Comparison of ENCODE assay signal across 3 cellular contexts in genomic region chr12:22042981-22043669, GRCh38.
TF ChIP-seq lines count a peak whose summit lies in the region.

No MANE protein-coding gene starts in this region.

TF ChIP-seq in SK-N-SH, 30 proteins besides CTCF, POLR2A, EP300 and RAD21 (continued from another document):
- TF ChIP-seq PBX3 (IDR thresholded peaks at IDR 0.05) (no peak), FOXM1 (IDR thresholded peaks at IDR 0.05; ENCODE audit: low read depth) (no peak), GABPA (IDR thresholded peaks at IDR 0.05; ENCODE audit: low read depth) (no peak), FOXJ3 (CRISPR knock-in tag; IDR thresholded peaks at IDR 0.05) (no peak), ELF1 (IDR thresholded peaks at IDR 0.05) (no peak)

TF ChIP-seq in SK-N-SH treated with all-trans-retinoic acid at 6 μM for 48 hours, 23 proteins besides CTCF, POLR2A, EP300 and RAD21 (continued from another document):
- TF ChIP-seq CSRNP3 (CRISPR knock-in tag; IDR thresholded peaks at IDR 0.05) (no peak), ZNF565 (CRISPR knock-in tag; conservative IDR thresholded peaks at IDR 0.05; ENCODE audit: low read depth) (no peak), CREB5 (CRISPR knock-in tag; IDR thresholded peaks at IDR 0.05; ENCODE audit: low read depth) (no peak), POU6F1 (CRISPR knock-in tag; IDR thresholded peaks at IDR 0.05; ENCODE audit: borderline replicate concordance, low read depth) (no peak), PATZ1 (CRISPR knock-in tag; IDR thresholded peaks at IDR 0.05; ENCODE audit: borderline replicate concordance) (no peak), PPARA (CRISPR knock-in tag; IDR thresholded peaks at IDR 0.05; ENCODE audit: borderline replicate concordance) (no peak), OSR1 (CRISPR knock-in tag; IDR thresholded peaks at IDR 0.05) (no peak), ZFP30 (CRISPR knock-in tag; IDR thresholded peaks at IDR 0.05) (no peak), ZC3H10 (CRISPR knock-in tag; IDR thresholded peaks at IDR 0.05) (no peak), TOX (CRISPR knock-in tag; IDR thresholded peaks at IDR 0.05; ENCODE audit: borderline replicate concordance) (no peak), SNAI2 (CRISPR knock-in tag; IDR thresholded peaks at IDR 0.05) (no peak), ZNF70 (CRISPR knock-in tag; IDR thresholded peaks at IDR 0.05) (no peak)

TF ChIP-seq in WTC11, 78 proteins besides CTCF, POLR2A, EP300 and RAD21 (continued from another document):
- no peak for TF ChIP-seq ZNF281 (CRISPR knock-in tag; IDR thresholded peaks at IDR 0.05)
- TF ChIP-seq IRF2 (CRISPR knock-in tag; IDR thresholded peaks at IDR 0.05; ENCODE audit: borderline replicate concordance, low read depth) = no peak
- TF ChIP-seq CREM (CRISPR knock-in tag; IDR thresholded peaks at IDR 0.05) = no peak
- no peak for TF ChIP-seq KAT7 (CRISPR knock-in tag; IDR thresholded peaks at IDR 0.05; ENCODE audit: borderline replicate concordance)
- no peak for TF ChIP-seq NFE2L1 (CRISPR knock-in tag; IDR thresholded peaks at IDR 0.05)
- no peak for TF ChIP-seq ZNF232 (CRISPR knock-in tag; IDR thresholded peaks at IDR 0.05)
- TF ChIP-seq E2F5 (CRISPR knock-in tag; IDR thresholded peaks at IDR 0.05) = no peak
- no peak for TF ChIP-seq ZNF532 (CRISPR knock-in tag; IDR thresholded peaks at IDR 0.05; ENCODE audit: borderline replicate concordance)
- TF ChIP-seq ZNF671 (CRISPR knock-in tag; IDR thresholded peaks at IDR 0.05) = no peak
- TF ChIP-seq NR3C1 (CRISPR knock-in tag; conservative IDR thresholded peaks at IDR 0.05; ENCODE audit: low read depth) = no peak
